Comparison of ENCODE assay signal across 20 cellular contexts in the genomic region with DNA sequence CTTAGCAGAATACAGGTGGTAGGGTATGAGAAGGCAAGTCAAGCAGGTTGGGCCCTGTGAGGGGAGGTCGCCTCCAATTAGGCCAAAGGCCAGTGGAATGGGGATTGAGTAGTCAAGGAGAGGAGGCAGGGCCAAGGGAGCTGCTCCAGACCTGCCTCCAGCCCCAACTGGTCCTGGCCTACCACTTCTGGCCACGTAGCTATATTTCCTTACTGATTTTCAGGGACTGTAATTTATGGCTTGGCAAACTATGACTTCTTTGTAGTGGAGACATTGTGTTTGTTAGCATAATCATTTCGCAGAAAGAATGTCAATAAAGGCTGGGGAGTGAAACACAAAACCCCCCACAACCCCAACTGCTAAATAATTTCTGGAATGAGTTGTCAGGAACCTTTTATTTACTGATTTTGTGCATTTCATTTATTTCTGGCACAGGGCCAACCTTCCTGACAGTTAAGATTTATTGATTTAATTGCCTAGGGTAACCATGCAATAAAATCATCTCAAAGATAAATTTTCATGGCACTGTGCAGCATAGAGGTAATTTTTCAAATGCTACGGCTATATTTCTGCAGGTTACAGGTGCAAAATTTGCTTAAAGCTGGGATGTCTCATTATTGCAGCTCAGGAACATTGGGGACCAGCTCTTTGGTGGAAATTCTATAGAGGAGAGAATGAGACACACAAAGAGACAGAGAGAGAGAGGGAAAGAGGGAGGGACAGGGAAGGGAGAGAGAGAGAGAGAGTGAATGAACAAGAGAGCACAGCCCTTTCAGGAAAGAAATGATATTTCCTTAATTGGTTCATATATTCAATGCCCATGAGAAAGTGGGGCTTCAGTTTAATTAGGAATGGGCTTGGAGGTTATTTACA.
"Had no signal": no experiment of that assay in that cellular context is flagged by ENCODE, and none has a peak within 500 bp of the region (broad histone marks: within the 10 kb centered on the region; RNA-seq: fewer than 3 reads in every experiment).

No MANE protein-coding gene starts in this region.

- DNase-seq: activated CD4-positive, alpha-beta T cell treated with anti-CD3 and anti-CD28 coated beads for 4 hours; activated CD8-positive, alpha-beta T cell treated with anti-CD3 and anti-CD28 coated beads, Interleukin-2, amount 10 ng/mL, durations not matched to agents 7 days and 5 days; activated naive CD4-positive, alpha-beta T cell treated with anti-CD3 and anti-CD28 coated beads, Interleukin-2, amount 50 U/mL, for 16 hours; adrenal gland; central memory CD4-positive, alpha-beta T cell; effector CD4-positive, alpha-beta T cell; foreskin keratinocyte; heart left ventricle; left ventricle myocardium superior; mesendoderm; nephron progenitor cell; stimulated activated CD4-positive, alpha-beta T cell treated with anti-CD3 and anti-CD28 coated beads, Interleukin-2, amount 100 ng/mL, for 48 hours; stimulated activated naive CD4-positive, alpha-beta T cell treated with Interleukin-2 at 50 U/mL for 16 hours; testis; upper lobe of right lung; WERI-Rb-1 had no signal

- H3K27ac ChIP-seq: adrenal gland, coronary artery, foreskin keratinocyte, heart left ventricle, testis, upper lobe of right lung, WERI-Rb-1 had no signal

- FAIRE-seq: endothelial cell of umbilical vein, islet of Langerhans had no signal

- H3K4me1 ChIP-seq: adrenal gland, foreskin keratinocyte, heart left ventricle, testis, upper lobe of right lung had no signal

- H3K4me3 ChIP-seq: adrenal gland, coronary artery, heart left ventricle, testis, upper lobe of right lung had no signal

- H3K9me3 ChIP-seq: adrenal gland, heart left ventricle, testis, upper lobe of right lung had no signal

- H3K27me3 ChIP-seq: foreskin keratinocyte, heart left ventricle, testis, upper lobe of right lung had no signal

- H3K36me3 ChIP-seq: adrenal gland, heart left ventricle, upper lobe of right lung, WERI-Rb-1 had no signal

- ATAC-seq: activated CD8-positive, alpha-beta T cell treated with anti-CD3 and anti-CD28 coated beads, Interleukin-2, amount 10 ng/mL, durations not matched to agents 7 days and 5 days; activated T-helper 17 cell treated with anti-CD3 and anti-CD28 coated beads, Interleukin-2, amount 50 U/mL, for 72 hours; foreskin keratinocyte; heart left ventricle; left ventricle myocardium superior; upper lobe of right lung had no signal
